In the genomic region with DNA sequence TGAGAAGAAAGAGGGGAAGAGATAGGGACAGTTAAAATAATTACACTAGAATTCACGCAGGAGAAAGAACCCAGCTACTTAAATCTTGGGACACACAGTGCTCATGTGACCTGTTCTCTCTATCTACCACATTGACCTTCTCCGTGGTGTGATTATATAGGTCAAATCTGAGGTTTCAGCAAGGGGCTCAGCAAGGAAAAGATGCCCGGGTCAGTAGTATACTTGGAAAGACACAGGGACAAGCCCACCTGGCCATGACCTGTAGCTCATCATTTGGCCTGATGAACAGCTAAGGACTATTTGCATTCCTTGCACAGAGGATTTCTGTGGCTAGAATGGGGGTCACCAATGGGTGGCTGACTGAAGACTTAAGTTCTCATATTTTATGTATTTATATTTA, we compare ENCODE assay signal across 11 cellular contexts.
DNase-seq lines count a peak whose midpoint lies in the region; ATAC-seq, FAIRE-seq and TF ChIP-seq lines count a peak whose summit lies in the region.
"Had no signal": no experiment of that assay in that cellular context is flagged by ENCODE, and none has a peak within 500 bp of the region (broad histone marks: within the 10 kb centered on the region; RNA-seq: fewer than 3 reads in every experiment).

No MANE protein-coding gene starts in this region.

- H3K4me3 Mint-ChIP-seq in activated T-cell treated with anti-CD3 and anti-CD28 coated beads, Interleukin-2, amount 50 U/mL, for 24 hours: no peak overlapping the region

- no peaks in the 10 kb centered on the region; a peak in 1 of 4 replicates for H3K27me3 ChIP-seq in GM12878 (replicated peaks in 1 of 2; ENCODE audit: control insufficient read depth in 2 of 2, insufficient read depth in 2 of 2, low read length in 1 of 2)
- no peaks in the 10 kb centered on the region for H3K27me3 ChIP-seq in sigmoid colon

- no TSS peak for BruUV-seq in GM12878 (replicated peaks; lab: Mats Ljungman, UMichigan)

- TF ChIP-seq EP300 in GM12878 (IDR thresholded peaks at IDR 0.05; ENCODE audit: borderline replicate concordance in 1 of 2, control insufficient read depth in 1 of 2, low read depth in 2 of 2, low read length in 2 of 2) (no peak), sigmoid colon (IDR thresholded peaks at IDR 0.05) (no peak)

- H3K9me3 ChIP-seq in GM12878 (replicated peaks; ENCODE audit: control insufficient read depth, insufficient read depth, low read length) (no peaks in the 10 kb centered on the region), sigmoid colon (no peaks in the 10 kb centered on the region)

- H3K4me1 ChIP-seq in GM12878 (ENCODE audit: control insufficient read depth, insufficient read depth, low read length) (peaks cover 14% of the 10 kb centered on the region), sigmoid colon (peaks cover 0 to 78% (median 31%) of the 10 kb centered on the region in 4 donors)

- no peaks in the 10 kb centered on the region for H4K20me1 ChIP-seq in GM12878 (ENCODE audit: control insufficient read depth, insufficient read depth)

- CTCF ChIA-PET in GM12878 (lab: Yijun Ruan, JAX): interaction anchor here (0.8 to 5.3 kb wide), 8 partner anchors 9 to 334 kb away, joined by 3 to 58 read pairs (median 8); no protein-coding TSS in a partner anchor

- TF ChIP-seq CTCF in GM12878 (IDR thresholded peaks at IDR 0.05 in 2 of 3, conservative IDR thresholded peaks at IDR 0.05 in 1 of 3; ENCODE audit: control insufficient read depth in 2 of 3, extremely low read depth in 1 of 3, insufficient read depth in 1 of 3, low read depth in 3 of 3, low read length in 3 of 3) (no peak), sigmoid colon (IDR thresholded peaks at IDR 0.05) (no peak)

- RAD21 ChIA-PET in GM12878 (lab: Charles Lee; ENCODE audit: unreplicated experiment): interaction anchor here (0.6 to 4.8 kb wide), 12 partner anchors 8 to 331 kb away, joined by 3 to 20 read pairs (median 4); a partner anchor contains a TSS

- H3K4me3 ChIP-seq in GM12878: no peak overlapping the region
- no peak overlapping the region for H3K4me3 ChIP-seq in sigmoid colon

- DNase-seq in GM12878 (ENCODE audit: low read depth, low spot score) (no peak), sigmoid colon (no peak), NCI-H187 treated with DMSO at 0.1 percent for 48 hours (lab: John Stamatoyannopoulos, UW) (no peak), putamen (ENCODE audit: low spot score) (no peak)
- DNase-seq in activated T-cell treated with anti-CD3 and anti-CD28 coated beads, Interleukin-2, amount 50 U/mL, for 24 hours: no peak
- DNase-seq: Calu3, NCI-H187 had no signal

- SMC1A ChIA-PET in GM12878 (lab: Charles Lee; ENCODE audit: uncharacterized antibody, unreplicated experiment): interaction anchor here (0.9 to 9.6 kb wide), 8 partner anchors 9 to 190 kb away, joined by 3 to 72 read pairs (median 5); no protein-coding TSS in a partner anchor

- no peak overlapping the region for H3K27ac Mint-ChIP-seq in activated T-cell treated with anti-CD3 and anti-CD28 coated beads, Interleukin-2, amount 50 U/mL, for 24 hours

- no peaks in the 10 kb centered on the region for H3K36me3 Mint-ChIP-seq in activated T-cell treated with anti-CD3 and anti-CD28 coated beads, Interleukin-2, amount 50 U/mL, for 24 hours (ENCODE audit: low read depth)

- TF ChIP-seq POLR2A in GM12878 (IDR thresholded peaks at IDR 0.05; ENCODE audit: low read depth, low read length): no peak
- TF ChIP-seq POLR2A in sigmoid colon (IDR thresholded peaks at IDR 0.05): no peak

- no peak for FAIRE-seq in GM12878 (lab: Jason Lieb, UNC)

- WGBS in GM12878 (ENCODE audit: insufficient coverage, insufficient replicate concordance, low lambda C conversion rate, missing lambda C conversion rate): 75% methylated on average over 3 of the region's 3 CpGs
- 94 to 95% methylated on average over 3 of the region's 3 CpGs for WGBS in sigmoid colon, 2 donors

- H3K4me2 ChIP-seq in GM12878 (ENCODE audit: control insufficient read depth, insufficient read depth): peak overlapping the region; percentile 92

- intact Hi-C loops in GM12878 (cut with micrococcal nuclease; ENCODE audit: unreplicated experiment): loop anchor here (1.0 kb wide), 1 partner anchor 191 kb away; a partner anchor contains a TSS
- intact Hi-C loops in sigmoid colon (cut with DNase I): no loop called here

- H3K9ac ChIP-seq in GM12878 (ENCODE audit: control insufficient read depth, insufficient read depth, low read length): no peak overlapping the region

- no peaks in the 10 kb centered on the region for H3K9me3 Mint-ChIP-seq in activated T-cell treated with anti-CD3 and anti-CD28 coated beads, Interleukin-2, amount 50 U/mL, for 24 hours
- H3K9me3 Mint-ChIP-seq: activated T-helper 1 cell treated with anti-CD3 and anti-CD28 coated beads, Interleukin-12 subunit alpha, Interleukin-12 subunit beta, Interleukin-2, Interleukin-4 antibody, amounts not matched to agents 30 ng/mL and 10 ng/mL and 1 ng/mL, durations not matched to agents 14 hours and 24 hours and 36 hours had no signal

- H3K4me1 Mint-ChIP-seq in activated T-cell treated with anti-CD3 and anti-CD28 coated beads, Interleukin-2, amount 50 U/mL, for 24 hours (ENCODE audit: low read depth): peaks cover 43% of the 10 kb centered on the region

- no peaks in the 10 kb centered on the region for H3K79me2 ChIP-seq in GM12878 (ENCODE audit: control insufficient read depth, insufficient read depth, low read length)

- H2AFZ ChIP-seq in GM12878 (ENCODE audit: control insufficient read depth, low read depth, low read length): no peak overlapping the region

- H3K27me3 Mint-ChIP-seq in activated T-cell treated with anti-CD3 and anti-CD28 coated beads, Interleukin-2, amount 50 U/mL, for 24 hours: peaks cover 4% of the 10 kb centered on the region

- H3K36me3 ChIP-seq in GM12878 (ENCODE audit: control insufficient read depth in 2 of 2, insufficient read depth in 2 of 2, low read length in 1 of 2) (no peaks in the 10 kb centered on the region), sigmoid colon (no peaks in the 10 kb centered on the region)

- no peak for TF ChIP-seq RAD21 in GM12878 (IDR thresholded peaks at IDR 0.05; ENCODE audit: insufficient read depth, low read depth, low read length)

- peak; percentile 5 for ATAC-seq in GM19395 (IDR thresholded peaks at IDR 0.05; ENCODE audit: unreplicated experiment)
- peak; percentile 10 for ATAC-seq in HG03135 (IDR thresholded peaks at IDR 0.05; ENCODE audit: unreplicated experiment)
- ATAC-seq in GM12878: no peak; the same call in 2 of the 3 replicates
- no peak for ATAC-seq in GM18873 (IDR thresholded peaks at IDR 0.05; ENCODE audit: low FRiP score, unreplicated experiment)

- peak overlapping the region; percentile 36; the same call in 1 of the 2 replicates for H3K27ac ChIP-seq in GM12878 (ENCODE audit: control insufficient read depth, insufficient read depth)
- peak overlapping the region in 3 of 4 donors; percentile 68 to 86 (median 82) for H3K27ac ChIP-seq in sigmoid colon

- POLR2A ChIA-PET in GM12878 (lab: Charles Lee): interaction anchor here (0.6 kb wide), 1 partner anchor 105 kb away, joined by 4 read pairs; no protein-coding TSS in a partner anchor

- in situ Hi-C loops in GM12878 (cut with MboI): no loop called here

TF ChIP-seq in GM12878, 131 proteins besides CTCF, POLR2A, EP300 and RAD21:
- no peak for TF ChIP-seq FOXM1 (IDR thresholded peaks at IDR 0.05; ENCODE audit: low read depth, low read length)
- TF ChIP-seq HDGF (IDR thresholded peaks at IDR 0.05): no peak

Comparison
In these comparisons a context has a peak if more than half of its experiments do, and no peak if none do; other contexts are left out.
1. ATAC-seq: peak in GM19395 (single experiment) and HG03135 (single experiment); none in GM12878 (single experiment) and GM18873 (single experiment).